8 cellular contexts compared by ENCODE assay signal in the genomic region with DNA sequence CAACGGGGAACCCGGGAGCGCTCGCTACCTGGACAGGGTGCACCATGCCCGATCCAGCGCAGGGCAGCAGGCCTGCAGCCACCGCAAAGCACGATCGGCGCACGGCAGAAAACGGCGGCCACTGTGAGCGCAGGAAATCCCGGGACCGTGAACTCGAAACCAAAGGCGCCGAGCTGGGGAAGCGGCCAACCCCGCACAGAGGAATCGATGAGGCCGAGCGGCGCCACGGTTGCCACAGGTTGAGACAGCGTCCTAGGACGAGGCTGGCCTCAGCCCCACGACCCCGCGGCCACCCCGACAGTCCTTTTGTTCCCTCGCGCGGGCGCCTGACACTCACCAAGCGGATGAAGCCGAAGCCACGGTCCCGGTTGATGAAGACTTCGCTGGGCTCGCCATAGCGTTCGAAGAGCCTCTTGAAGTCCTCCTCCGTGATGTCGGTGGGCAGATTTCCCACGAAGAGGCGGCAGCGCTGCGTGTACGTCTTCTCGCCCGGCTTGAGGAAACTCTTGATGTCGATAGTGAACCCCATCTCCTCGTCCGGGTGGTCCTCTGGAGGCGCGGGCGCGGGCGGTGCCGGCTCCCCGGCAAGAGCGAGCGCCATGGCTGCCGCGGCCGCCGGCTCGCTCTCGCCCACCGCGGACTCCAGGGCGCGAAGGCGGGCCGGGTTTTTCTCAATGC. TPM values are rescaled to one million over a fixed set of nuclear protein-coding genes. Genes with fewer than 3 reads are reported as not detected.
DNase-seq lines count a peak whose midpoint lies in the region; ATAC-seq and TF ChIP-seq lines count a peak whose summit lies in the region.

No MANE protein-coding gene starts in this region.

- TF ChIP-seq CTCF in BJ (IDR thresholded peaks at IDR 0.05; ENCODE audit: insufficient read depth, low read depth, low read length) = no peak
- no peak for TF ChIP-seq CTCF in uterus (IDR thresholded peaks at IDR 0.05)

- H3K4me1 ChIP-seq in right cardiac atrium (ENCODE audit: control insufficient read depth, insufficient read depth, low read length) = no peaks in the 10 kb centered on the region
- no peaks in the 10 kb centered on the region for H3K4me1 ChIP-seq in uterus

- under 1% methylated on average over 77 of the region's 77 CpGs for WGBS in right cardiac atrium

- H3K9me3 ChIP-seq in right cardiac atrium (ENCODE audit: control insufficient read depth, low read length) (no peaks in the 10 kb centered on the region), uterus (no peaks in the 10 kb centered on the region)

- CTCF ChIA-PET in BJ (lab: Yijun Ruan, JAX) = interaction anchor here (0.9 kb wide), 1 partner anchor 13 kb away, joined by 3 read pairs; no protein-coding TSS in a partner anchor

- H3K27ac ChIP-seq in right cardiac atrium (ENCODE audit: low read length) (peak overlapping the region; percentile 90), uterus (peak overlapping the region; percentile 88)

- POLR2A ChIA-PET in BJ (lab: Charles Lee) = interaction anchor here (0.6 kb wide), 1 partner anchor 10 kb away, joined by 3 read pairs; no protein-coding TSS in a partner anchor

- no peak for TF ChIP-seq POLR2A in uterus (IDR thresholded peaks at IDR 0.05)

- DNase-seq in BJ (ENCODE audit: low read depth) (no peak), T follicular helper cell (ENCODE audit: low read depth) (peak; percentile 27), amygdala (lab: John Stamatoyannopoulos, UW) (peak in 48 of 56 donors; percentile 10 to 77 (median 48)), right cardiac atrium (peak; percentile 59 to 84 (median 83)), putamen (ENCODE audit: low spot score) (peak; percentile 47), uterus (peak; percentile 41 to 47)

- no peaks in the 10 kb centered on the region for H3K36me3 ChIP-seq in BJ (ENCODE audit: control insufficient read depth, insufficient read depth, low read length)
- H3K36me3 ChIP-seq in uterus = no peaks in the 10 kb centered on the region

- peak; percentile 38 for ATAC-seq in GM19372 (IDR thresholded peaks at IDR 0.05; ENCODE audit: low read depth, unreplicated experiment)
- ATAC-seq in HG03469 (IDR thresholded peaks at IDR 0.05; ENCODE audit: unreplicated experiment) = peak; percentile 20
- ATAC-seq in right cardiac atrium = peak; percentile 81 to 82

- no peaks in the 10 kb centered on the region for H3K27me3 ChIP-seq in BJ (ENCODE audit: control insufficient read depth, insufficient read depth, low read length)
- no peaks in the 10 kb centered on the region for H3K27me3 ChIP-seq in right cardiac atrium (ENCODE audit: control insufficient read depth, insufficient read depth)
- H3K27me3 ChIP-seq in uterus = no peaks in the 10 kb centered on the region

- peak overlapping the region; percentile 68 for H3K4me3 ChIP-seq in BJ (ENCODE audit: low read depth, low read length)
- H3K4me3 ChIP-seq in right cardiac atrium (ENCODE audit: low read length) = peak overlapping the region; percentile 75
- H3K4me3 ChIP-seq in uterus = peak overlapping the region; percentile 58 to 80

- intact Hi-C loops in right cardiac atrium (cut with DNase I) (no loop called here), uterus (cut with DNase I; ENCODE audit: low total_unique reads) (loop anchor here (10.0 kb wide), 1 partner anchor 83 kb away; the partner anchor contains the start of gene ZMYM5)

RNA-seq across cellular contexts. Expression of gene PSPC1, which starts 0.6 kb away (rescaled TPM):
- polyA plus RNA-seq in BJ (2011; rRNA removed) = 27.9 and 28.8 TPM in 2 replicates
- 23.0 and 33.6 TPM in 2 replicates for polyA minus RNA-seq in BJ (2011; rRNA and poly(A)+ RNA removed)
- 10 to 100 TPM; 26.9 to 29.1 (median 28.5) TPM for total RNA-seq in right cardiac atrium
- 25.4 TPM for polyA plus RNA-seq in right cardiac atrium
- 100 to 1,000 TPM in 1 of 4 donors, 10 to 100 TPM in 3; 58.8 to 110 (median 75.5) TPM for total RNA-seq in uterus

Comparison
In these comparisons a context has a peak if more than half of its experiments do, and no peak if none do; other contexts are left out.
1. ATAC-seq: peak in every context shown above with its lines; median percentile 82 in right cardiac atrium; 38 in GM19372; 20 in HG03469.